In the genomic region with DNA sequence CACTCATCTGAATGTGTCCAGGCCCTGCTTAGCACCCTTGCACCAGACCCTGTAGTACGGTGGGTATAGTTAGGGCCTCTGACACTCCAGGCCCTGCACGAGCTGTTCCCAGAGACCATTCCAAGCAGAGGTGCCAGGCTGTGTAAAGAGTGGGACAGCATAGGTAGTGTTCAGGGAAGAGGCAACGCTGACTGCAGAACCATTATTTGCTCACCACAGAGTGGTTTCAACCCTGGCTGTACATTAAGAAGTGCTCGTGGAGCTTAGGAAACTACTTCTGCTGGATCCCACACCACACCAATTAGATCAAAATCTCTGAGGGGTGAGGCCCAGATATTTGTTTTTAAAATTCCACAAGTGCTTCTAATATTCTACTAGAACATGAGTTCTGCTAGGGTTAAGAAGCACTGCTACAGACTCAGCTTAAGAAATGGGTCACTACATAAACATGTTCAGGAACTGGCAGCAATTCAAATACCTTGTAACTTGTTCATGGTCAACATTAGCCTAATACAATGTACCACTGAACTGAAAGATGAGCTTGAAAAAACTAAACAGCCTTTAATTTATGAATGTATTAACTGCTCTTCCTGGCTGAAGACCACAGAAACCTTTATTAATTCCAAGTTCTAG, we compare ENCODE assay signal across 16 cellular contexts.
DNase-seq lines count a peak whose midpoint lies in the region; ATAC-seq and TF ChIP-seq lines count a peak whose summit lies in the region.
"Had no signal": no experiment of that assay in that cellular context is flagged by ENCODE, and none has a peak within 500 bp of the region (broad histone marks: within the 10 kb centered on the region; RNA-seq: fewer than 3 reads in every experiment).

No MANE protein-coding gene starts in this region.

- H3K9me3 ChIP-seq in adipocyte (ENCODE audit: control insufficient read depth, low read length) (no peaks in the 10 kb centered on the region), psoas muscle (no peaks in the 10 kb centered on the region)
- H3K9me3 ChIP-seq: BLaER1 had no signal

- peaks cover 2 to 7% (median 5%) of the 10 kb centered on the region in 3 donors for H3K27me3 Mint-ChIP-seq in CD14-positive monocyte (ENCODE audit: low read depth in 3 of 3)

- DNase-seq in AG20443 (ENCODE audit: low spot score) (peak; percentile 20), adipocyte (ENCODE audit: low read depth) (peak; percentile 81), fibroblast of peridontal ligament (ENCODE audit: extremely low read depth) (peak; percentile 5), psoas muscle (no peak), CD14-positive monocyte (ENCODE audit: low spot score) (no peak), RPMI8226 (no peak), middle frontal gyrus (ENCODE audit: extremely low spot score, low spot score) (no peak)
- DNase-seq: activated T-cell treated with anti-CD3 and anti-CD28 coated beads for 4 hours; anterior cingulate cortex; GF-D8; MM.1S; naive thymus-derived CD4-positive, alpha-beta T cell; Right ventricle myocardium superior; WERI-Rb-1 had no signal

- H3K9ac ChIP-seq in adipocyte (ENCODE audit: low read length) = no peak overlapping the region
- H3K9ac ChIP-seq: BLaER1 had no signal

- TF ChIP-seq CTCF in psoas muscle (IDR thresholded peaks at IDR 0.05) (no peak), CD14-positive monocyte (IDR thresholded peaks at IDR 0.05) (no peak)

- no peak overlapping the region for H3K27ac Mint-ChIP-seq in CD14-positive monocyte
- H3K27ac Mint-ChIP-seq: naive thymus-derived CD4-positive, alpha-beta T cell had no signal

- peaks cover 14% of the 10 kb centered on the region for H3K27me3 ChIP-seq in adipocyte (replicated peaks; ENCODE audit: control insufficient read depth, insufficient read depth, low read length)
- peaks cover 0 to 4% (median 0%) of the 10 kb centered on the region in 3 donors for H3K27me3 ChIP-seq in psoas muscle (ENCODE audit: insufficient read depth in 3 of 3, low read length in 2 of 3)
- H3K27me3 ChIP-seq: BLaER1 had no signal

- intact Hi-C loops in psoas muscle (cut with DNase I) (loop anchor here (2.0 to 5.0 kb wide), 3 partner anchors 183 to 345 kb away; a partner anchor contains a TSS), CD14-positive monocyte (cut with micrococcal nuclease) (loop anchor here in 1 of 2 donors (5.0 kb wide), 1 partner anchor 345 kb away; no protein-coding TSS in a partner anchor)

- no peak overlapping the region for H3K4me3 ChIP-seq in adipocyte (ENCODE audit: low read length)
- H3K4me3 ChIP-seq in psoas muscle = no peak overlapping the region
- H3K4me3 ChIP-seq: BLaER1 had no signal

- ATAC-seq in psoas muscle = peak in 3 of 4 donors; percentile 63 to 76 (median 72)
- no peak for ATAC-seq in GM18861 (IDR thresholded peaks at IDR 0.05; ENCODE audit: unreplicated experiment)
- ATAC-seq: naive thymus-derived CD4-positive, alpha-beta T cell had no signal

- H3K4me1 ChIP-seq in adipocyte (ENCODE audit: control insufficient read depth, insufficient read depth, low read length) (peaks cover 29% of the 10 kb centered on the region), psoas muscle (peaks cover 7% of the 10 kb centered on the region)

- H3K36me3 ChIP-seq in adipocyte (ENCODE audit: control insufficient read depth, insufficient read depth, low read length, severe bottlenecking) (no peaks in the 10 kb centered on the region), psoas muscle (ENCODE audit: insufficient read depth in 1 of 2, low read depth in 1 of 2) (no peaks in the 10 kb centered on the region)
- H3K36me3 ChIP-seq: BLaER1, WERI-Rb-1 had no signal

- no peak overlapping the region for H3K27ac ChIP-seq in psoas muscle
- H3K27ac ChIP-seq: BLaER1, WERI-Rb-1 had no signal

- 73 to 86% (median 76%) methylated on average over 4 of the region's 4 CpGs for WGBS in psoas muscle, 3 donors

- no peaks in the 10 kb centered on the region for H3K36me3 Mint-ChIP-seq in CD14-positive monocyte
- H3K36me3 Mint-ChIP-seq: naive thymus-derived CD4-positive, alpha-beta T cell had no signal

- no peak overlapping the region for H3K4me3 Mint-ChIP-seq in CD14-positive monocyte
- H3K4me3 Mint-ChIP-seq: naive thymus-derived CD4-positive, alpha-beta T cell had no signal

- H3K4me1 Mint-ChIP-seq in CD14-positive monocyte = no peaks in the 10 kb centered on the region
- H3K4me1 Mint-ChIP-seq: naive thymus-derived CD4-positive, alpha-beta T cell had no signal

- H3K9me3 Mint-ChIP-seq in CD14-positive monocyte = no peaks in the 10 kb centered on the region
- H3K9me3 Mint-ChIP-seq: naive thymus-derived CD4-positive, alpha-beta T cell had no signal

Comparison
In these comparisons a context has a peak if more than half of its experiments do, and no peak if none do; other contexts are left out.
1. DNase-seq: peak in AG20443 (single experiment), adipocyte (single experiment) and fibroblast of peridontal ligament (single experiment); none in psoas muscle (0 of 2), CD14-positive monocyte (single experiment), RPMI8226 (single experiment) and middle frontal gyrus (single experiment).